1 cellular context compared by ENCODE assay signal in the genomic region with DNA sequence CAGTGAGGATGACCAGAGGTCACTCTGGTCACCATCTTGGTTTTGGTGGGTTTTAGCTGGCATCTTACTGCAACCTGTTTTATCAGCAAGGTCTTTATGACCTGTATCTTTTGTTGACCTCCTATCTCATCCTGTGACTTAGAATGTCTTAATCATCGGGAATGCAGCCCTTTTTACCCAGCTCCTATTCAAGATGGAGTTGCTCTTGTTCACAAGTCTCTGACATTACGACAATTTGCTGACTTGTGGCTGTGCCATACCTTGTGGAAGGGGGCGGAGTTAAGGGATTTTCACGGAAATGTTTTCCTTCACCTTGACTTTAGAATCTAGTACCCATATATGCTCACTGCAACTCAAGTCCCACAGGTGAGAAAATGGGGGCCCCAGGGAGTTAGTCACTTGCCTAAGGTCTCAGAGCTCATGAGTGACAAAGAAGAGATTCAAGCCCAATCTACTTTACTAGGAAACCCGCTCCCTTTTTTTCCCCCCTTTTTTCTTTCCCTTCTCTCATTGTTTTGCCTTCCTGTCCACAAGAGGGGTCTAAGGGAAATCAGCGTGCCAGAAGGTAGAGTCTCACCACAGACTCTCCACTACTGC.
TF ChIP-seq lines count a peak whose summit lies in the region.

No MANE protein-coding gene starts in this region.

TF ChIP-seq in K562, 482 proteins besides CTCF, POLR2A, EP300 and RAD21 (continued from another document and continues in another):
- TF ChIP-seq, protein P1, sequence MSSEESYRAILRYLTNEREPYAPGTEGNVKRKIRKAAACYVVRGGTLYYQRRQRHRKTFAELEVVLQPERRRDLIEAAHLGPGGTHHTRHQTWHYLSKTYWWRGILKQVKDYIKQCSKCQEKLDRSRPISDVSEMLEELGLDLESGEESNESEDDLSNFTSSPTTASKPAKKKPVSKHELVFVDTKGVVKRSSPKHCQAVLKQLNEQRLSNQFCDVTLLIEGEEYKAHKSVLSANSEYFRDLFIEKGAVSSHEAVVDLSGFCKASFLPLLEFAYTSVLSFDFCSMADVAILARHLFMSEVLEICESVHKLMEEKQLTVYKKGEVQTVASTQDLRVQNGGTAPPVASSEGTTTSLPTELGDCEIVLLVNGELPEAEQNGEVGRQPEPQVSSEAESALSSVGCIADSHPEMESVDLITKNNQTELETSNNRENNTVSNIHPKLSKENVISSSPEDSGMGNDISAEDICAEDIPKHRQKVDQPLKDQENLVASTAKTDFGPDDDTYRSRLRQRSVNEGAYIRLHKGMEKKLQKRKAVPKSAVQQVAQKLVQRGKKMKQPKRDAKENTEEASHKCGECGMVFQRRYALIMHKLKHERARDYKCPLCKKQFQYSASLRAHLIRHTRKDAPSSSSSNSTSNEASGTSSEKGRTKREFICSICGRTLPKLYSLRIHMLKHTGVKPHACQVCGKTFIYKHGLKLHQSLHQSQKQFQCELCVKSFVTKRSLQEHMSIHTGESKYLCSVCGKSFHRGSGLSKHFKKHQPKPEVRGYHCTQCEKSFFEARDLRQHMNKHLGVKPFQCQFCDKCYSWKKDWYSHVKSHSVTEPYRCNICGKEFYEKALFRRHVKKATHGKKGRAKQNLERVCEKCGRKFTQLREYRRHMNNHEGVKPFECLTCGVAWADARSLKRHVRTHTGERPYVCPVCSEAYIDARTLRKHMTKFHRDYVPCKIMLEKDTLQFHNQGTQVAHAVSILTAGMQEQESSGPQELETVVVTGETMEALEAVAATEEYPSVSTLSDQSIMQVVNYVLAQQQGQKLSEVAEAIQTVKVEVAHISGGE (CRISPR knock-in tag; IDR thresholded peaks at IDR 0.05), result peak in 1 of 3 experiments; percentile 72; a peak in 2 of 6 replicates
- TF ChIP-seq MYBL2 (IDR thresholded peaks at IDR 0.05; ENCODE audit: low read depth) (no peak), MYBL2 (CRISPR knock-in tag; IDR thresholded peaks at IDR 0.05; ENCODE audit: borderline replicate concordance) (no peak), DNMT1 (IDR thresholded peaks at IDR 0.05) (no peak), BACH1 (tag; IDR thresholded peaks at IDR 0.05) (peak; percentile 93), FOS (IDR thresholded peaks at IDR 0.05; ENCODE audit: extremely low read depth, insufficient read length) (no peak), ZZZ3 (IDR thresholded peaks at IDR 0.05) (no peak), NR4A1 (CRISPR knock-in tag; IDR thresholded peaks at IDR 0.05) (peak; percentile 57; the same call in 1 of the 2 replicates), NR4A1 (tag; IDR thresholded peaks at IDR 0.05) (peak; percentile 99), ARID2 (IDR thresholded peaks at IDR 0.05) (no peak), POLR2AphosphoS5 (IDR thresholded peaks at IDR 0.05; ENCODE audit: control insufficient read depth, insufficient read depth, low read depth, low read length) (no peak), ZNF644 (tag; IDR thresholded peaks at IDR 0.05; ENCODE audit: low read depth) (peak; percentile 98), ZKSCAN3 (CRISPR knock-in tag; IDR thresholded peaks at IDR 0.05) (peak; percentile 90), PML (IDR thresholded peaks at IDR 0.05; ENCODE audit: low read length) (no peak), JUND (IDR thresholded peaks at IDR 0.05; ENCODE audit: borderline replicate concordance, low read depth, low read length) (no peak), JUND (tag; IDR thresholded peaks at IDR 0.05; ENCODE audit: borderline replicate concordance, low read depth, low read length) (peak; percentile 69; the same call in 1 of the 3 replicates), TCF7 (IDR thresholded peaks at IDR 0.05; ENCODE audit: borderline replicate concordance) (no peak), FOXA1 (IDR thresholded peaks at IDR 0.05; ENCODE audit: borderline replicate concordance) (no peak), FIP1L1 (IDR thresholded peaks at IDR 0.05; ENCODE audit: low read depth, low read length, poor library complexity, severe bottlenecking) (no peak), TFAM (CRISPR knock-in tag; conservative IDR thresholded peaks at IDR 0.05) (no peak), ZNF140 (CRISPR knock-in tag; IDR thresholded peaks at IDR 0.05) (0 out of 2 replicates have a peak, but pooled peaks have one; percentile 61), HIVEP1 (CRISPR knock-in tag; IDR thresholded peaks at IDR 0.05) (peak; percentile 98), ZNF830 (CRISPR knock-in tag; IDR thresholded peaks at IDR 0.05) (peak; percentile 91), ATF1 (CRISPR knock-in tag; IDR thresholded peaks at IDR 0.05) (no peak), ATF1 (tag; IDR thresholded peaks at IDR 0.05) (peak; percentile 52; the same call in 1 of the 2 replicates), CBFB (CRISPR knock-in tag; IDR thresholded peaks at IDR 0.05) (no peak), ZNF347 (CRISPR knock-in tag; IDR thresholded peaks at IDR 0.05; ENCODE audit: low read depth) (peak; percentile 83; the same call in 1 of the 2 replicates), NCOA6 (IDR thresholded peaks at IDR 0.05) (no peak), E2F3 (CRISPR knock-in tag; IDR thresholded peaks at IDR 0.05) (peak; percentile 95), KLF13 (tag; IDR thresholded peaks at IDR 0.05; ENCODE audit: borderline replicate concordance, low read depth) (peak; percentile 89; the same call in 1 of the 2 replicates), SMARCA5 (IDR thresholded peaks at IDR 0.05) (no peak), NR1H2 (CRISPR knock-in tag; IDR thresholded peaks at IDR 0.05) (no peak), RBM15 (IDR thresholded peaks at IDR 0.05; ENCODE audit: insufficient read depth, low read length) (no peak)
- TF ChIP-seq, protein P2, sequence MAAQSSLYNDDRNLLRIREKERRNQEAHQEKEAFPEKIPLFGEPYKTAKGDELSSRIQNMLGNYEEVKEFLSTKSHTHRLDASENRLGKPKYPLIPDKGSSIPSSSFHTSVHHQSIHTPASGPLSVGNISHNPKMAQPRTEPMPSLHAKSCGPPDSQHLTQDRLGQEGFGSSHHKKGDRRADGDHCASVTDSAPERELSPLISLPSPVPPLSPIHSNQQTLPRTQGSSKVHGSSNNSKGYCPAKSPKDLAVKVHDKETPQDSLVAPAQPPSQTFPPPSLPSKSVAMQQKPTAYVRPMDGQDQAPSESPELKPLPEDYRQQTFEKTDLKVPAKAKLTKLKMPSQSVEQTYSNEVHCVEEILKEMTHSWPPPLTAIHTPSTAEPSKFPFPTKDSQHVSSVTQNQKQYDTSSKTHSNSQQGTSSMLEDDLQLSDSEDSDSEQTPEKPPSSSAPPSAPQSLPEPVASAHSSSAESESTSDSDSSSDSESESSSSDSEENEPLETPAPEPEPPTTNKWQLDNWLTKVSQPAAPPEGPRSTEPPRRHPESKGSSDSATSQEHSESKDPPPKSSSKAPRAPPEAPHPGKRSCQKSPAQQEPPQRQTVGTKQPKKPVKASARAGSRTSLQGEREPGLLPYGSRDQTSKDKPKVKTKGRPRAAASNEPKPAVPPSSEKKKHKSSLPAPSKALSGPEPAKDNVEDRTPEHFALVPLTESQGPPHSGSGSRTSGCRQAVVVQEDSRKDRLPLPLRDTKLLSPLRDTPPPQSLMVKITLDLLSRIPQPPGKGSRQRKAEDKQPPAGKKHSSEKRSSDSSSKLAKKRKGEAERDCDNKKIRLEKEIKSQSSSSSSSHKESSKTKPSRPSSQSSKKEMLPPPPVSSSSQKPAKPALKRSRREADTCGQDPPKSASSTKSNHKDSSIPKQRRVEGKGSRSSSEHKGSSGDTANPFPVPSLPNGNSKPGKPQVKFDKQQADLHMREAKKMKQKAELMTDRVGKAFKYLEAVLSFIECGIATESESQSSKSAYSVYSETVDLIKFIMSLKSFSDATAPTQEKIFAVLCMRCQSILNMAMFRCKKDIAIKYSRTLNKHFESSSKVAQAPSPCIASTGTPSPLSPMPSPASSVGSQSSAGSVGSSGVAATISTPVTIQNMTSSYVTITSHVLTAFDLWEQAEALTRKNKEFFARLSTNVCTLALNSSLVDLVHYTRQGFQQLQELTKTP (IDR thresholded peaks at IDR 0.05; ENCODE audit: low read depth in 1 of 2, partially characterized antibody in 2 of 2), result no peak
- TF ChIP-seq, protein P3, sequence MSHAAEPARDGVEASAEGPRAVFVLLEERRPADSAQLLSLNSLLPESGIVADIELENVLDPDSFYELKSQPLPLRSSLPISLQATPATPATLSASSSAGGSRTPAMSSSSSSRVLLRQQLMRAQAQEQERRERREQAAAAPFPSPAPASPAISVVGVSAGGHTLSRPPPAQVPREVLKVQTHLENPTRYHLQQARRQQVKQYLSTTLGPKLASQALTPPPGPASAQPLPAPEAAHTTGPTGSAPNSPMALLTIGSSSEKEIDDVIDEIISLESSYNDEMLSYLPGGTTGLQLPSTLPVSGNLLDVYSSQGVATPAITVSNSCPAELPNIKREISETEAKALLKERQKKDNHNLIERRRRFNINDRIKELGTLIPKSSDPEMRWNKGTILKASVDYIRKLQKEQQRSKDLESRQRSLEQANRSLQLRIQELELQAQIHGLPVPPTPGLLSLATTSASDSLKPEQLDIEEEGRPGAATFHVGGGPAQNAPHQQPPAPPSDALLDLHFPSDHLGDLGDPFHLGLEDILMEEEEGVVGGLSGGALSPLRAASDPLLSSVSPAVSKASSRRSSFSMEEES (CRISPR knock-in tag; IDR thresholded peaks at IDR 0.05), result peak; percentile 68
- TF ChIP-seq, protein P4, sequence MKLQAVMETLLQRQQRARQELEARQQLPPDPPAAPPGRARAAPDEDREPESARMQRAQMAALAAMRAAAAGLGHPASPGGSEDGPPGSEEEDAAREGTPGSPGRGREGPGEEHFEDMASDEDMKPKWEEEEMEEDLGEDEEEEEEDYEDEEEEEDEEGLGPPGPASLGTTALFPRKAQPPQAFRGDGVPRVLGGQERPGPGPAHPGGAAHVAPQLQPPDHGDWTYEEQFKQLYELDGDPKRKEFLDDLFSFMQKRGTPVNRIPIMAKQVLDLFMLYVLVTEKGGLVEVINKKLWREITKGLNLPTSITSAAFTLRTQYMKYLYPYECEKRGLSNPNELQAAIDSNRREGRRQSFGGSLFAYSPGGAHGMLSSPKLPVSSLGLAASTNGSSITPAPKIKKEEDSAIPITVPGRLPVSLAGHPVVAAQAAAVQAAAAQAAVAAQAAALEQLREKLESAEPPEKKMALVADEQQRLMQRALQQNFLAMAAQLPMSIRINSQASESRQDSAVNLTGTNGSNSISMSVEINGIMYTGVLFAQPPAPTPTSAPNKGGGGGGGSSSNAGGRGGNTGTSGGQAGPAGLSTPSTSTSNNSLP (IDR thresholded peaks at IDR 0.05; ENCODE audit: borderline replicate concordance, low read depth, low read length), result no peak
- TF ChIP-seq, protein P5, sequence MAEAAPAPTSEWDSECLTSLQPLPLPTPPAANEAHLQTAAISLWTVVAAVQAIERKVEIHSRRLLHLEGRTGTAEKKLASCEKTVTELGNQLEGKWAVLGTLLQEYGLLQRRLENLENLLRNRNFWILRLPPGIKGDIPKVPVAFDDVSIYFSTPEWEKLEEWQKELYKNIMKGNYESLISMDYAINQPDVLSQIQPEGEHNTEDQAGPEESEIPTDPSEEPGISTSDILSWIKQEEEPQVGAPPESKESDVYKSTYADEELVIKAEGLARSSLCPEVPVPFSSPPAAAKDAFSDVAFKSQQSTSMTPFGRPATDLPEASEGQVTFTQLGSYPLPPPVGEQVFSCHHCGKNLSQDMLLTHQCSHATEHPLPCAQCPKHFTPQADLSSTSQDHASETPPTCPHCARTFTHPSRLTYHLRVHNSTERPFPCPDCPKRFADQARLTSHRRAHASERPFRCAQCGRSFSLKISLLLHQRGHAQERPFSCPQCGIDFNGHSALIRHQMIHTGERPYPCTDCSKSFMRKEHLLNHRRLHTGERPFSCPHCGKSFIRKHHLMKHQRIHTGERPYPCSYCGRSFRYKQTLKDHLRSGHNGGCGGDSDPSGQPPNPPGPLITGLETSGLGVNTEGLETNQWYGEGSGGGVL (CRISPR knock-in tag; IDR thresholded peaks at IDR 0.05), result peak; percentile 93
- TF ChIP-seq, protein P6, sequence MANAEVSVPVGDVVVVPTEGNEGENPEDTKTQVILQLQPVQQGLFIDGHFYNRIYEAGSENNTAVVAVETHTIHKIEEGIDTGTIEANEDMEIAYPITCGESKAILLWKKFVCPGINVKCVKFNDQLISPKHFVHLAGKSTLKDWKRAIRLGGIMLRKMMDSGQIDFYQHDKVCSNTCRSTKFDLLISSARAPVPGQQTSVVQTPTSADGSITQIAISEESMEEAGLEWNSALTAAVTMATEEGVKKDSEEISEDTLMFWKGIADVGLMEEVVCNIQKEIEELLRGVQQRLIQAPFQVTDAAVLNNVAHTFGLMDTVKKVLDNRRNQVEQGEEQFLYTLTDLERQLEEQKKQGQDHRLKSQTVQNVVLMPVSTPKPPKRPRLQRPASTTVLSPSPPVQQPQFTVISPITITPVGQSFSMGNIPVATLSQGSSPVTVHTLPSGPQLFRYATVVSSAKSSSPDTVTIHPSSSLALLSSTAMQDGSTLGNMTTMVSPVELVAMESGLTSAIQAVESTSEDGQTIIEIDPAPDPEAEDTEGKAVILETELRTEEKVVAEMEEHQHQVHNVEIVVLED (CRISPR knock-in tag; IDR thresholded peaks at IDR 0.05), result peak; percentile 85
- TF ChIP-seq, protein P7, sequence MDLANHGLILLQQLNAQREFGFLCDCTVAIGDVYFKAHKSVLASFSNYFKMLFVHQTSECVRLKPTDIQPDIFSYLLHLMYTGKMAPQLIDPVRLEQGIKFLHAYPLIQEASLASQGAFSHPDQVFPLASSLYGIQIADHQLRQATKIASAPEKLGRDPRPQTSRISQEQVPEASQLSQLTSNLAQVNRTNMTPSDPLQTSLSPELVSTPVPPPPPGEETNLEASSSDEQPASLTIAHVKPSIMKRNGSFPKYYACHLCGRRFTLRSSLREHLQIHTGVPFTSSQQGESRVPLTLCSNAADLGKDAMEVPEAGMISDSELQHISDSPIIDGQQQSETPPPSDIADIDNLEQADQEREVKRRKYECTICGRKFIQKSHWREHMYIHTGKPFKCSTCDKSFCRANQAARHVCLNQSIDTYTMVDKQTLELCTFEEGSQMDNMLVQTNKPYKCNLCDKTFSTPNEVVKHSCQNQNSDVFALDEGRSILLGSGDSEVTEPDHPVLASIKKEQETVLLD (IDR thresholded peaks at IDR 0.05), result no peak
- TF ChIP-seq, protein P8, sequence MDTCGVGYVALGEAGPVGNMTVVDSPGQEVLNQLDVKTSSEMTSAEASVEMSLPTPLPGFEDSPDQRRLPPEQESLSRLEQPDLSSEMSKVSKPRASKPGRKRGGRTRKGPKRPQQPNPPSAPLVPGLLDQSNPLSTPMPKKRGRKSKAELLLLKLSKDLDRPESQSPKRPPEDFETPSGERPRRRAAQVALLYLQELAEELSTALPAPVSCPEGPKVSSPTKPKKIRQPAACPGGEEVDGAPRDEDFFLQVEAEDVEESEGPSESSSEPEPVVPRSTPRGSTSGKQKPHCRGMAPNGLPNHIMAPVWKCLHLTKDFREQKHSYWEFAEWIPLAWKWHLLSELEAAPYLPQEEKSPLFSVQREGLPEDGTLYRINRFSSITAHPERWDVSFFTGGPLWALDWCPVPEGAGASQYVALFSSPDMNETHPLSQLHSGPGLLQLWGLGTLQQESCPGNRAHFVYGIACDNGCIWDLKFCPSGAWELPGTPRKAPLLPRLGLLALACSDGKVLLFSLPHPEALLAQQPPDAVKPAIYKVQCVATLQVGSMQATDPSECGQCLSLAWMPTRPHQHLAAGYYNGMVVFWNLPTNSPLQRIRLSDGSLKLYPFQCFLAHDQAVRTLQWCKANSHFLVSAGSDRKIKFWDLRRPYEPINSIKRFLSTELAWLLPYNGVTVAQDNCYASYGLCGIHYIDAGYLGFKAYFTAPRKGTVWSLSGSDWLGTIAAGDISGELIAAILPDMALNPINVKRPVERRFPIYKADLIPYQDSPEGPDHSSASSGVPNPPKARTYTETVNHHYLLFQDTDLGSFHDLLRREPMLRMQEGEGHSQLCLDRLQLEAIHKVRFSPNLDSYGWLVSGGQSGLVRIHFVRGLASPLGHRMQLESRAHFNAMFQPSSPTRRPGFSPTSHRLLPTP (IDR thresholded peaks at IDR 0.05; ENCODE audit: borderline replicate concordance, extremely low read depth, insufficient read length), result no peak
